ENCODE assay signal across 19 cellular contexts in the genomic region with DNA sequence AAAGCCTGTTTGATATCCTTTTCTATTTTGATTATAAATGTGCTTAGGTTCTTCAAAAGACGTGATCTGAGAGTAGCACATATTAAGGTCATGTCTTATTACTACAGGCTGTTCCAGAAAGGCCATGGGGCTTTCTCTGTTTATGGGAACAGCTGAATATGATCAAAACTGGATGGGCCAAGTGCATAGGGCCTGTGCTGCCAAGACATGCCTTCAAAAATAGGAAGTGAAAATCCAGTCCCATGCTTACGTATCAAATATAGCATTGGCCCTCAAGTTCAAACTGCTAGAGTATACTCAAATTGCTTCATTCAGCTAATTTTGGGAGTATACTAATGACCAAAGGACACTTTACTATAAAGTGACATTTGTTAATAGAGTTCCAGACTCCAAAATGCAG. TPM values are rescaled to one million over a fixed set of nuclear protein-coding genes. Genes with fewer than 3 reads are reported as not detected.
DNase-seq lines count a peak whose midpoint lies in the region; ATAC-seq and TF ChIP-seq lines count a peak whose summit lies in the region.
"Had no signal": no experiment of that assay in that cellular context is flagged by ENCODE, and none has a peak within 500 bp of the region (broad histone marks: within the 10 kb centered on the region; RNA-seq: fewer than 3 reads in every experiment).

No MANE protein-coding gene starts in this region.

- intact Hi-C loops in left lung (cut with DNase I) (no loop called here), CD14-positive monocyte (cut with micrococcal nuclease) (no loop called here)

- peaks cover 0 to 13% (median 6%) of the 10 kb centered on the region in 7 donors for H3K9me3 Mint-ChIP-seq in CD14-positive monocyte

- no peaks in the 10 kb centered on the region for H3K27me3 ChIP-seq in left lung

- no peak overlapping the region for H3K4me3 Mint-ChIP-seq in CD14-positive monocyte
- H3K4me3 Mint-ChIP-seq: activated T-helper 17 cell treated with anti-CD3 and anti-CD28 coated beads, Interleukin-2, amount 50 U/mL, for 72 hours; brain; CD4-positive, CD25-positive, alpha-beta regulatory T cell; stimulated activated naive CD8-positive, alpha-beta T cell treated with anti-CD3 and anti-CD28 coated beads, Interleukin-15, amount 100 ng/mL, for 72 hours had no signal

- no peaks in the 10 kb centered on the region for H3K36me3 Mint-ChIP-seq in CD14-positive monocyte
- H3K36me3 Mint-ChIP-seq: brain; CD4-positive, CD25-positive, alpha-beta regulatory T cell had no signal

- no peaks in the 10 kb centered on the region for H3K4me1 ChIP-seq in left lung

- peaks cover 2% of the 10 kb centered on the region for H3K4me1 Mint-ChIP-seq in CD14-positive monocyte
- H3K4me1 Mint-ChIP-seq: activated T-helper 17 cell treated with anti-CD3 and anti-CD28 coated beads, Interleukin-2, amount 50 U/mL, for 72 hours; brain; CD4-positive, CD25-positive, alpha-beta regulatory T cell; stimulated activated naive CD8-positive, alpha-beta T cell treated with anti-CD3 and anti-CD28 coated beads, Interleukin-15, amount 100 ng/mL, for 72 hours had no signal

- DNase-seq in left lung: no peak
- no peak for DNase-seq in hypothalamus (lab: John Stamatoyannopoulos, UW)
- DNase-seq in NCI-H2081 (lab: John Stamatoyannopoulos, UW): no peak
- no peak for DNase-seq in CD14-positive monocyte (ENCODE audit: low spot score)
- DNase-seq in NCI-H82 (lab: John Stamatoyannopoulos, UW): no peak
- DNase-seq: activated CD4-positive, CD25-positive, alpha-beta regulatory T cell; CD4-positive, CD25-positive, alpha-beta regulatory T cell; midbrain; NCI-H1092 treated with DMSO at 0.1 percent for 48 hours; NCI-H510A; posterior cingulate gyrus; stimulated activated naive CD8-positive, alpha-beta T cell treated with anti-CD3 and anti-CD28 coated beads, Interleukin-15, amount 100 ng/mL, for 72 hours had no signal

- ATAC-seq in GM18517 (IDR thresholded peaks at IDR 0.05; ENCODE audit: unreplicated experiment) (peak; percentile 61), GM21786 (IDR thresholded peaks at IDR 0.05; ENCODE audit: unreplicated experiment) (peak; percentile 66), HG03565 (IDR thresholded peaks at IDR 0.05; ENCODE audit: unreplicated experiment) (peak; percentile 86), left lung (peak; percentile 47)
- ATAC-seq: activated T-helper 17 cell treated with anti-CD3 and anti-CD28 coated beads, Interleukin-2, amount 50 U/mL, for 72 hours; stimulated activated naive CD8-positive, alpha-beta T cell treated with anti-CD3 and anti-CD28 coated beads, Interleukin-15, amount 100 ng/mL, for 72 hours had no signal

- H3K27ac ChIP-seq in left lung: no peak overlapping the region

- no peak overlapping the region for H3K27ac Mint-ChIP-seq in CD14-positive monocyte
- H3K27ac Mint-ChIP-seq: activated T-helper 17 cell treated with anti-CD3 and anti-CD28 coated beads, Interleukin-2, amount 50 U/mL, for 72 hours; brain; CD4-positive, CD25-positive, alpha-beta regulatory T cell; stimulated activated naive CD8-positive, alpha-beta T cell treated with anti-CD3 and anti-CD28 coated beads, Interleukin-15, amount 100 ng/mL, for 72 hours had no signal

- peaks cover 0 to 2% (median 1%) of the 10 kb centered on the region in 3 donors for H3K27me3 Mint-ChIP-seq in CD14-positive monocyte (ENCODE audit: low read depth in 3 of 3)
- H3K27me3 Mint-ChIP-seq: activated T-helper 17 cell treated with anti-CD3 and anti-CD28 coated beads, Interleukin-2, amount 50 U/mL, for 72 hours; brain; stimulated activated naive CD8-positive, alpha-beta T cell treated with anti-CD3 and anti-CD28 coated beads, Interleukin-15, amount 100 ng/mL, for 72 hours had no signal

- H3K36me3 ChIP-seq in left lung: no peaks in the 10 kb centered on the region

- TF ChIP-seq CTCF in left lung (IDR thresholded peaks at IDR 0.05) (no peak), CD14-positive monocyte (IDR thresholded peaks at IDR 0.05) (no peak)

- H3K9me3 ChIP-seq in left lung: peaks cover 0 to 3% of the 10 kb centered on the region in 2 donors

- H3K4me3 ChIP-seq in left lung: no peak overlapping the region

RNA-seq across cellular contexts. Expression of gene SLC25A52, which starts 24.1 kb away (rescaled TPM):
- total RNA-seq in left lung: not detected
- not detected for polyA plus RNA-seq in CD14-positive monocyte
- total RNA-seq: activated T-helper 17 cell treated with anti-CD3 and anti-CD28 coated beads, Interleukin-2, amount 50 U/mL, for 72 hours; CD4-positive, CD25-positive, alpha-beta regulatory T cell; endothelial cell of umbilical vein; SK-MEL-5 had no signal
- polyA plus RNA-seq: CD4-positive, CD25-positive, alpha-beta regulatory T cell had no signal

RNA-seq across cellular contexts. Expression of gene B4GALT6, which starts 52.2 kb away (rescaled TPM):
- total RNA-seq in left lung: 1 to 10 TPM; 4.6 to 5.7 TPM
- under 1 TPM; 0.09 to 0.12 TPM for polyA plus RNA-seq in CD14-positive monocyte
- polyA plus RNA-seq: CD4-positive, CD25-positive, alpha-beta regulatory T cell had no signal
